Comparison of ENCODE assay signal across 8 cellular contexts in the genomic region with DNA sequence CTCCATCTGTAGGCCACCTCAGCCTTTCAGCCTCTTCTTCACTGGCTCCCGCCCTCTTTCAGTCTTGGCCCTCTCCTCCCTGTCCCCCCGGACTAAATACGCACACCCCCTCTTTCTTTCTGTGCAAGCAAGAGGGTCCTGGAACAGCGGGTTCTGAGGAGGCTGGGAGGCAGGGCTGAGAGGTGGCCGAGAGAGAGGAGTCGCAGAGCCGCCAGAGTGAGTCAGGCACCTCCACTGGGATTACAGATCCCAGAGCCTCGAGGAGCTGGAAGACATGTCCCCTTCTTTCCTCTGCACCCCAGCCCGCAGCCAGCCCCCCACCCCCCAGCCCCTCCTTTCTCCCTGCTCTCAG. TPM values are rescaled to one million over a fixed set of nuclear protein-coding genes. Genes with fewer than 3 reads are reported as not detected.
DNase-seq lines count a peak whose midpoint lies in the region; ATAC-seq and TF ChIP-seq lines count a peak whose summit lies in the region.

CCDC136 (plus strand) TSS at position 1 of the 352 bp plus-strand sequence. CDS start 444 bp downstream, outside the sequence.

- H3K27ac ChIP-seq in RWPE2 (ENCODE audit: poor library complexity, severe bottlenecking) (no peak within 1 kb of the TSS), fibroblast of lung (ENCODE audit: insufficient read depth, low read length) (no peak within 1 kb of the TSS), ovary (peak within 1 kb of the TSS; percentile 23 to 39)

- no peak for TF ChIP-seq POLR2A in ovary (IDR thresholded peaks at IDR 0.05)

- H3K79me2 ChIP-seq in fibroblast of lung (ENCODE audit: control insufficient read depth, insufficient read depth, low read length), result no peaks in the 10 kb centered on the region

- no peaks in the 10 kb centered on the region for H3K4me1 ChIP-seq in RWPE2 (ENCODE audit: insufficient read depth, poor library complexity, severe bottlenecking)
- H3K4me1 ChIP-seq in fibroblast of lung (ENCODE audit: control insufficient read depth, extremely low read depth, insufficient read depth, low read length), result peaks cover 2% of the 10 kb centered on the region
- H3K4me1 ChIP-seq in ovary (ENCODE audit: insufficient read depth), result peaks cover 4% of the 10 kb centered on the region

- ATAC-seq in RWPE2 (ENCODE audit: low read depth) (0 out of 3 replicates have a peak, but pooled peaks have one; percentile 19), HG03521 (IDR thresholded peaks at IDR 0.05; ENCODE audit: unreplicated experiment) (no peak)

- no peaks in the 10 kb centered on the region for H3K36me3 ChIP-seq in RWPE2 (ENCODE audit: low read depth)
- H3K36me3 ChIP-seq in fibroblast of lung (ENCODE audit: control insufficient read depth, insufficient read depth, low read length), result no peaks in the 10 kb centered on the region
- H3K36me3 ChIP-seq in ovary, result no peaks in the 10 kb centered on the region

- no peak for TF ChIP-seq EP300 in ovary (IDR thresholded peaks at IDR 0.05)

- no peaks in the 10 kb centered on the region for H4K20me1 ChIP-seq in fibroblast of lung (ENCODE audit: control insufficient read depth, extremely low read depth, insufficient read depth, low read length)

- TF ChIP-seq CTCF in RWPE2 (IDR thresholded peaks at IDR 0.05; ENCODE audit: poor library complexity, severe bottlenecking) (no peak), fibroblast of lung (conservative IDR thresholded peaks at IDR 0.05 in 1 of 2, IDR thresholded peaks at IDR 0.05 in 1 of 2; ENCODE audit: low read depth in 1 of 2, low read length in 2 of 2) (no peak), ovary (IDR thresholded peaks at IDR 0.05) (no peak)

- H3K9ac ChIP-seq in fibroblast of lung (ENCODE audit: insufficient read depth, low read length), result peak within 1 kb of the TSS; percentile 51

- H2AFZ ChIP-seq in fibroblast of lung (ENCODE audit: low read length), result peak within 1 kb of the TSS; percentile 85

- no peaks in the 10 kb centered on the region for H3K27me3 ChIP-seq in RWPE2 (ENCODE audit: insufficient read depth, poor library complexity, severe bottlenecking)
- H3K27me3 ChIP-seq in fibroblast of lung (ENCODE audit: control insufficient read depth, insufficient read depth, low read length), result peaks cover 7% of the 10 kb centered on the region
- no peaks in the 10 kb centered on the region for H3K27me3 ChIP-seq in ovary

- DNase-seq in RWPE2 (ENCODE audit: low spot score), result no peak
- DNase-seq in fibroblast of lung (ENCODE audit: low read depth in 2 of 2), result peak in 1 of 2 donors; percentile 16
- no peak for DNase-seq in ovary
- DNase-seq in NCI-H2029 (lab: John Stamatoyannopoulos, UW), result no peak
- DNase-seq in Ammon's horn (ENCODE audit: low spot score), result no peak
- DNase-seq in NCI-H1930 (lab: John Stamatoyannopoulos, UW), result no peak

- H3K9me3 ChIP-seq in RWPE2 (ENCODE audit: severe bottlenecking) (no peaks in the 10 kb centered on the region), fibroblast of lung (ENCODE audit: control insufficient read depth, insufficient read depth, low read depth, low read length) (no peaks in the 10 kb centered on the region), ovary (no peaks in the 10 kb centered on the region)

- peak within 1 kb of the TSS; percentile 94 for H3K4me2 ChIP-seq in fibroblast of lung (ENCODE audit: extremely low read depth, insufficient read depth, low read length)

- intact Hi-C loops in ovary (cut with DNase I), result loop anchor here in 1 of 4 donors (2.0 kb wide), 1 partner anchor 39 kb away; the partner anchor contains the start of gene FLNC

- peak within 1 kb of the TSS; percentile 95 for H3K4me3 ChIP-seq in GM08714 (ENCODE audit: low read length)
- peak within 1 kb of the TSS; percentile 68 for H3K4me3 ChIP-seq in RWPE2 (ENCODE audit: severe bottlenecking)
- peak within 1 kb of the TSS; percentile 70 to 88 (median 76) for H3K4me3 ChIP-seq in fibroblast of lung (replicated peaks in 1 of 4; ENCODE audit: control extremely low read depth in 1 of 4, insufficient read depth in 1 of 4, low read depth in 3 of 4, low read length in 4 of 4)
- H3K4me3 ChIP-seq in ovary, result peak within 1 kb of the TSS; percentile 70

- WGBS in ovary, 3 donors, result 1 to 7% (median 3%) methylated on average over 9 of the region's 9 CpGs

RNA-seq across cellular contexts. Expression of gene CCDC136, which starts in this region (rescaled TPM):
- total RNA-seq in fibroblast of lung (4.9 and 12.1 TPM in 2 replicates), ovary (10 to 100 TPM in 1 of 7 donors, 1 to 10 TPM in 6; 2.4 to 14.0 (median 5.9) TPM)
- polyA plus RNA-seq in fibroblast of lung (8.3 and 11.8 TPM in 2 replicates), ovary (1 to 10 TPM; 3.4 to 4.4 TPM)
- 5.5 and 8.8 TPM in 2 replicates for polyA plus RNA-seq in fibroblast of lung (2012)
- 5.8 and 8.0 TPM in 2 replicates for polyA minus RNA-seq in fibroblast of lung (ENCODE audit: low replicate concordance)

Comparison
In these comparisons a context has a peak if more than half of its experiments do, and no peak if none do; other contexts are left out.
1. H3K27ac ChIP-seq: peak in ovary (2 of 2); none in RWPE2 (single experiment) and fibroblast of lung (single experiment).
2. Peak in every context shown above with its lines, with median percentiles within 50 percentile points of each other: H3K4me3 ChIP-seq.